In genomic region chr6:34955447-34955846, GRCh38 we compare ENCODE assay signal across 1 cellular context.
TF ChIP-seq lines count a peak whose summit lies in the region.

No MANE protein-coding gene starts in this region.

TF ChIP-seq in HepG2, 621 proteins besides CTCF, POLR2A, EP300 and RAD21 (continued from another document):
- TF ChIP-seq ARID5B (CRISPR knock-in tag; IDR thresholded peaks at IDR 0.05) (no peak), ZNF30 (CRISPR knock-in tag; IDR thresholded peaks at IDR 0.05) (no peak), EZH2 (conservative IDR thresholded peaks at IDR 0.05; ENCODE audit: low read depth, low read length) (no peak), ZNF614 (CRISPR knock-in tag; IDR thresholded peaks at IDR 0.05; ENCODE audit: borderline replicate concordance) (no peak), AKNA (CRISPR knock-in tag; IDR thresholded peaks at IDR 0.05; ENCODE audit: borderline replicate concordance) (no peak)
TF ChIP-seq in HepG2: peak in this region for 0.
